Comparison of ENCODE assay signal across 23 cellular contexts in genomic region chr7:127928222-127928621, GRCh38.
"Had no signal": no experiment of that assay in that cellular context is flagged by ENCODE, and none has a peak within 500 bp of the region (broad histone marks: within the 10 kb centered on the region; RNA-seq: fewer than 3 reads in every experiment).

No MANE protein-coding gene starts in this region.

- H3K4me3 ChIP-seq: ascending aorta, ovary, psoas muscle, tibial nerve had no signal

- H3K4me3 Mint-ChIP-seq: activated CD4-positive, alpha-beta memory T cell treated with anti-CD3 and anti-CD28 coated beads, Interleukin-2, amount 10 ng/mL, durations not matched to agents 7 days and 5 days; activated CD4-positive, alpha-beta T cell treated with anti-CD3 and anti-CD28 coated beads, Interleukin-2, amount 10 ng/mL, durations not matched to agents 7 days and 5 days; activated naive CD4-positive, alpha-beta T cell treated with anti-CD3 and anti-CD28 coated beads for 36 hours; activated naive CD8-positive, alpha-beta T cell treated with anti-CD3 and anti-CD28 coated beads, Interleukin-2, amount 10 ng/mL, durations not matched to agents 7 days and 5 days; activated T-cell treated with anti-CD3 and anti-CD28 coated beads, Interleukin-2, amount 50 U/mL, for 24 hours had no signal

- H3K27me3 Mint-ChIP-seq: activated CD4-positive, alpha-beta memory T cell treated with anti-CD3 and anti-CD28 coated beads, Interleukin-2, amount 10 ng/mL, durations not matched to agents 7 days and 5 days; activated CD4-positive, alpha-beta T cell treated with anti-CD3 and anti-CD28 coated beads, Interleukin-2, amount 10 ng/mL, durations not matched to agents 7 days and 5 days; activated naive CD8-positive, alpha-beta T cell treated with anti-CD3 and anti-CD28 coated beads, Interleukin-2, amount 10 ng/mL, durations not matched to agents 7 days and 5 days; activated T-cell treated with anti-CD3 and anti-CD28 coated beads, Interleukin-2, amount 50 U/mL, for 24 hours had no signal

- H3K27ac ChIP-seq: ascending aorta, brain microvascular endothelial cell, ovary, psoas muscle, tibial nerve had no signal

- H3K27ac Mint-ChIP-seq: activated CD4-positive, alpha-beta memory T cell treated with anti-CD3 and anti-CD28 coated beads, Interleukin-2, amount 10 ng/mL, durations not matched to agents 7 days and 5 days; activated CD4-positive, alpha-beta T cell treated with anti-CD3 and anti-CD28 coated beads, Interleukin-2, amount 10 ng/mL, durations not matched to agents 7 days and 5 days; activated naive CD4-positive, alpha-beta T cell treated with anti-CD3 and anti-CD28 coated beads for 36 hours; activated naive CD8-positive, alpha-beta T cell treated with anti-CD3 and anti-CD28 coated beads, Interleukin-2, amount 10 ng/mL, durations not matched to agents 7 days and 5 days; activated T-helper 2 cell treated with anti-CD3 and anti-CD28 coated beads, Interferon-gamma antibody, Interleukin-2, Interleukin-4, amounts not matched to agents 10 μg/mL and 5 μg/mL and 100 μg/mL, durations not matched to agents 14 hours and 24 hours and 36 hours had no signal

- DNase-seq: activated CD4-positive, alpha-beta memory T cell treated with anti-CD3 and anti-CD28 coated beads, Interleukin-2, amount 10 ng/mL, durations not matched to agents 7 days and 5 days; activated CD4-positive, alpha-beta T cell treated with anti-CD3 and anti-CD28 coated beads for 1 hour; activated CD4-positive, alpha-beta T cell treated with anti-CD3 and anti-CD28 coated beads, Interleukin-2, amount 10 ng/mL, durations not matched to agents 7 days and 5 days; activated CD8-positive, alpha-beta memory T cell treated with anti-CD3 and anti-CD28 coated beads, Interleukin-2, amount 50 U/mL, for 48 hours; activated naive CD4-positive, alpha-beta T cell treated with anti-CD3 and anti-CD28 coated beads for 36 hours; activated naive CD8-positive, alpha-beta T cell treated with anti-CD3 and anti-CD28 coated beads, Interleukin-2, amount 10 ng/mL, durations not matched to agents 7 days and 5 days; activated T-cell treated with anti-CD3 and anti-CD28 coated beads, Interleukin-2, amount 50 U/mL, for 24 hours; brain microvascular endothelial cell; foreskin fibroblast; head of caudate nucleus; hippocampal formation; left cardiac atrium; left ventricle myocardium superior; ovary; psoas muscle; stimulated activated CD4-positive, alpha-beta T cell treated with anti-CD3 and anti-CD28 coated beads, Interleukin-15, amount 100 ng/mL, for 24 hours; stimulated activated CD4-positive, alpha-beta T cell treated with anti-CD3 and anti-CD28 coated beads, Interleukin-2, amount 100 ng/mL, for 24 hours; stimulated activated naive CD4-positive, alpha-beta T cell treated with Interleukin-2 at 50 U/mL for 16 hours; T-helper 2 cell had no signal

- ATAC-seq: esophagus mucosa, left cardiac atrium, left ventricle myocardium superior, psoas muscle had no signal

- H3K9me3 ChIP-seq: ascending aorta, ovary, psoas muscle, tibial nerve had no signal

- H3K9me3 Mint-ChIP-seq: activated CD4-positive, alpha-beta memory T cell treated with anti-CD3 and anti-CD28 coated beads, Interleukin-2, amount 10 ng/mL, durations not matched to agents 7 days and 5 days; activated CD4-positive, alpha-beta T cell treated with anti-CD3 and anti-CD28 coated beads, Interleukin-2, amount 10 ng/mL, durations not matched to agents 7 days and 5 days; activated naive CD4-positive, alpha-beta T cell treated with anti-CD3 and anti-CD28 coated beads for 36 hours; activated naive CD8-positive, alpha-beta T cell treated with anti-CD3 and anti-CD28 coated beads, Interleukin-2, amount 10 ng/mL, durations not matched to agents 7 days and 5 days; activated T-cell treated with anti-CD3 and anti-CD28 coated beads, Interleukin-2, amount 50 U/mL, for 24 hours; activated T-helper 2 cell treated with anti-CD3 and anti-CD28 coated beads, Interferon-gamma antibody, Interleukin-2, Interleukin-4, amounts not matched to agents 10 μg/mL and 5 μg/mL and 100 μg/mL, durations not matched to agents 14 hours and 24 hours and 36 hours had no signal

- H3K4me1 ChIP-seq: ascending aorta, psoas muscle had no signal

- H3K27me3 ChIP-seq: ascending aorta, brain microvascular endothelial cell, ovary, tibial nerve had no signal

- H3K36me3 ChIP-seq: ovary had no signal
